ENCODE assay signal across 1 cellular context in genomic region chr11:5339771-5340322, GRCh38.
TF ChIP-seq lines count a peak whose summit lies in the region.

No MANE protein-coding gene starts in this region.

TF ChIP-seq in GM12878, 131 proteins besides CTCF, POLR2A, EP300 and RAD21:
- TF ChIP-seq SPI1 (IDR thresholded peaks at IDR 0.05; ENCODE audit: borderline replicate concordance, insufficient read depth, low read depth, low read length) (no peak), DPF2 (IDR thresholded peaks at IDR 0.05) (peak; percentile 40; the same call in 1 of the 2 replicates), TCF12 (IDR thresholded peaks at IDR 0.05; ENCODE audit: low read depth, low read length) (no peak), ATF3 (IDR thresholded peaks at IDR 0.05; ENCODE audit: borderline replicate concordance, extremely low read depth, low read depth, low read length) (no peak), ATF2 (IDR thresholded peaks at IDR 0.05; ENCODE audit: low read length) (no peak), USF1 (IDR thresholded peaks at IDR 0.05; ENCODE audit: borderline replicate concordance, extremely low read length, insufficient read depth, low read depth, low read length) (no peak), MTA2 (IDR thresholded peaks at IDR 0.05; ENCODE audit: low read depth) (peak; percentile 45; the same call in 1 of the 2 replicates), JUND (IDR thresholded peaks at IDR 0.05; ENCODE audit: low read depth, low read length) (no peak), IKZF2 (IDR thresholded peaks at IDR 0.05) (peak in 1 of 2 experiments; percentile 57; a peak in 2 of 4 replicates), KDM1A (IDR thresholded peaks at IDR 0.05; ENCODE audit: borderline replicate concordance) (no peak)
